ENCODE assay signal across 8 cellular contexts in the genomic region with DNA sequence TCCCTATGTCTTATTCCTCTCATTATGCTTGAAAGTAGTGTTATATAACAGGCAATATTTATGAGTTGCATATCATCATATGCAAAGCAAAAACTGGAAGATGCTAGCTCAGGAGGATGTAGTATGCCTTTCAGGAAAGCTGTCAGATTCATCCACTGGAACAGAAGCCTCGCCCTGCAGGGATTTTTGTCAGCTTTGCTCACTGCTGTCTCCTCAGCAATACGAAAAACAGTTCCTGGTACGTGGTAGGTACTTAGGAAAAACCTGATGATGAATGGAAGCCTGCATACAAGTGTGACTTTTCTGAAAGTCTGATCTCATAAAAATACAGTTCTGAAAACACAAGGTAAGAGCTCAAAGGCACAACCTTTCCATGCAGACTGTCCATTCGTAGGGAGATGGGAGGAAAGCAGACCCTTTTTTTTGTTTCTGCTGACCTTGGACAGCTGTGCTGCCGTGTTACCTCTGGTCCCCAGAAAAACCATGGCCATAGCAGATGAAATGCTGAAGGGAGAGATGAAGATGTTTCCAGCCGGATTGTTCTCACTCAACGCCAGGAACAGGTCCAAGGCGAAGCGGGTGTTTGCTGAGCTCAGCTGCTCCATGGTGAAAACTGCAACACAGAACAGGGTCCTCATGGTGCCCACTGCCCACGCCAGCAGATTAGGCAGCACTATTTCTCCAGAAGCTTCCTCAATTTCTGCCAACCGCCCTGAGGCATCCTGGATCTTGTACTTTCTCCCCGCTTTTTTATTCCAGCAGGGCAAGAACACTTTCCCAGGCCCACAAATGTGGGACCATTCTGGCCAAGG. TPM values are rescaled to one million over a fixed set of nuclear protein-coding genes. Genes with fewer than 3 reads are reported as not detected.
DNase-seq lines count a peak whose midpoint lies in the region; ATAC-seq and TF ChIP-seq lines count a peak whose summit lies in the region.
"Had no signal": no experiment of that assay in that cellular context is flagged by ENCODE, and none has a peak within 500 bp of the region (broad histone marks: within the 10 kb centered on the region; RNA-seq: fewer than 3 reads in every experiment).

No MANE protein-coding gene starts in this region.

- H3K27me3 Mint-ChIP-seq in activated naive CD8-positive, alpha-beta T cell treated with anti-CD3 and anti-CD28 coated beads for 36 hours, result no peaks in the 10 kb centered on the region
- no peaks in the 10 kb centered on the region for H3K27me3 Mint-ChIP-seq in stimulated activated memory B cell treated with anti-CD40 and anti-IgM and Interleukin-4, amounts not matched to agents 10 μg/mL and 1 μg/mL and 100 μg/mL, for 72 hours

- peaks cover 34% of the 10 kb centered on the region for H3K36me3 Mint-ChIP-seq in activated naive CD8-positive, alpha-beta T cell treated with anti-CD3 and anti-CD28 coated beads for 36 hours
- peaks cover 31% of the 10 kb centered on the region for H3K36me3 Mint-ChIP-seq in stimulated activated memory B cell treated with anti-CD40 and anti-IgM and Interleukin-4, amounts not matched to agents 10 μg/mL and 1 μg/mL and 100 μg/mL, for 72 hours

- no peak for ATAC-seq in stimulated activated memory B cell treated with anti-CD40 and anti-IgM and Interleukin-4, amounts not matched to agents 10 μg/mL and 1 μg/mL and 100 μg/mL, for 72 hours
- no peak for ATAC-seq in omental fat pad (ENCODE audit: low FRiP score)
- no peak for ATAC-seq in GM21528 (IDR thresholded peaks at IDR 0.05; ENCODE audit: low FRiP score, unreplicated experiment)

- H3K27ac Mint-ChIP-seq in activated naive CD8-positive, alpha-beta T cell treated with anti-CD3 and anti-CD28 coated beads for 36 hours, result no peak overlapping the region
- peak overlapping the region; percentile 21 for H3K27ac Mint-ChIP-seq in stimulated activated memory B cell treated with anti-CD40 and anti-IgM and Interleukin-4, amounts not matched to agents 10 μg/mL and 1 μg/mL and 100 μg/mL, for 72 hours

- H3K4me1 Mint-ChIP-seq in activated naive CD8-positive, alpha-beta T cell treated with anti-CD3 and anti-CD28 coated beads for 36 hours, result peaks cover 45% of the 10 kb centered on the region
- peaks cover 46% of the 10 kb centered on the region for H3K4me1 Mint-ChIP-seq in stimulated activated memory B cell treated with anti-CD40 and anti-IgM and Interleukin-4, amounts not matched to agents 10 μg/mL and 1 μg/mL and 100 μg/mL, for 72 hours

- peaks cover 19% of the 10 kb centered on the region for H3K4me1 ChIP-seq in HUES48 (ENCODE audit: control insufficient read depth, insufficient read depth, low read length)
- peaks cover 14% of the 10 kb centered on the region for H3K4me1 ChIP-seq in iPS-20b (ENCODE audit: insufficient read depth, low read length)

- no peaks in the 10 kb centered on the region for H3K9me3 ChIP-seq in HUES48 (ENCODE audit: control insufficient read depth, insufficient read depth, low read length)
- H3K9me3 ChIP-seq in iPS-20b (ENCODE audit: insufficient read depth, low read depth, low read length), result no peaks in the 10 kb centered on the region
- H3K9me3 ChIP-seq: HAP-1 had no signal

- H3K4me3 ChIP-seq in HUES48 (ENCODE audit: low read depth, low read length), result no peak overlapping the region
- peak overlapping the region; percentile 67; the same call in 1 of the 2 replicates for H3K4me3 ChIP-seq in iPS-20b (ENCODE audit: low read length)

- H3K4me3 Mint-ChIP-seq in activated naive CD8-positive, alpha-beta T cell treated with anti-CD3 and anti-CD28 coated beads for 36 hours, result peak overlapping the region; percentile 82
- peak overlapping the region; percentile 83 for H3K4me3 Mint-ChIP-seq in stimulated activated memory B cell treated with anti-CD40 and anti-IgM and Interleukin-4, amounts not matched to agents 10 μg/mL and 1 μg/mL and 100 μg/mL, for 72 hours

- H3K27me3 ChIP-seq in HUES48 (ENCODE audit: control insufficient read depth, insufficient read depth, low read length) (no peaks in the 10 kb centered on the region), iPS-20b (ENCODE audit: insufficient read depth, low read length) (no peaks in the 10 kb centered on the region)

- H3K36me3 ChIP-seq in HUES48 (ENCODE audit: control insufficient read depth, insufficient read depth, low read length) (0 out of 2 replicates have a peak, but pooled peaks cover 8% of the 10 kb centered on the region), iPS-20b (ENCODE audit: insufficient read depth, low read depth, low read length) (peaks cover 4% of the 10 kb centered on the region)

- H3K9me3 Mint-ChIP-seq in activated naive CD8-positive, alpha-beta T cell treated with anti-CD3 and anti-CD28 coated beads for 36 hours, result no peaks in the 10 kb centered on the region
- H3K9me3 Mint-ChIP-seq in stimulated activated memory B cell treated with anti-CD40 and anti-IgM and Interleukin-4, amounts not matched to agents 10 μg/mL and 1 μg/mL and 100 μg/mL, for 72 hours, result no peaks in the 10 kb centered on the region

- DNase-seq in activated naive CD8-positive, alpha-beta T cell treated with anti-CD3 and anti-CD28 coated beads for 36 hours, result no peak
- no peak for DNase-seq in NCI-H187 (lab: John Stamatoyannopoulos, UW)
- no peak for DNase-seq in omental fat pad (ENCODE audit: low spot score)

- H3K9ac ChIP-seq in HUES48 (ENCODE audit: low read depth, low read length), result no peak overlapping the region
- peak overlapping the region; percentile 72; the same call in 1 of the 2 replicates for H3K9ac ChIP-seq in iPS-20b (ENCODE audit: low read depth, low read length)

- no peak for TF ChIP-seq CTCF in omental fat pad (IDR thresholded peaks at IDR 0.05)

- H3K27ac ChIP-seq in HUES48 (ENCODE audit: low read depth, low read length), result peak overlapping the region; percentile 84
- no peak overlapping the region for H3K27ac ChIP-seq in iPS-20b (ENCODE audit: low read length)

RNA-seq across cellular contexts. Expression of a gene that starts 1.5 kb away (rescaled TPM):
- total RNA-seq in activated naive CD8-positive, alpha-beta T cell treated with anti-CD3 and anti-CD28 coated beads for 36 hours, result 10 to 100 TPM; 38.1 to 44.7 TPM
- total RNA-seq in omental fat pad, result 100 to 1,000 TPM in 1 of 4 donors, 10 to 100 TPM in 3; 40.8 to 146 (median 50.1) TPM
